11 cellular contexts compared by ENCODE assay signal in the genomic region with DNA sequence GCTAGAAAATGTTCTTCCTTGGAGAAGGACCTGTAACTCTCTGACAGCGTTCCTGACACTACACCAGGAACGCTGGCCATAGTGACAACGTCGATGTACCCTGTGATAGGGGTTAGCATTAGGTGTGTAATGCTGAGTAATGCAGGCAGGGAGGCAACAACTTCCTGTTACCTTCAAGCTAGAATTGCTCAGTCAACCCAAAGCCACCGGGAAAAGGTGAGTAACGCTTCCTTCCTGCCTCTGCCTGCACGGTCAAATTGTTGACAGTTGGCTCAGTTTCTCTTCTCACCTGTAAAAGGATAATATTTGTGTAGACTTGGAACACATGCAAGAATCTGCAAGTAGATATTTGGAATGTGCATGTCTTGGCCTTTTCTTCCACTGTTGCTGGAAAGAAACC. TPM values are rescaled to one million over a fixed set of nuclear protein-coding genes. Genes with fewer than 3 reads are reported as not detected.
DNase-seq lines count a peak whose midpoint lies in the region; TF ChIP-seq lines count a peak whose summit lies in the region.
"Had no signal": no experiment of that assay in that cellular context is flagged by ENCODE, and none has a peak within 500 bp of the region (broad histone marks: within the 10 kb centered on the region; RNA-seq: fewer than 3 reads in every experiment).

No MANE protein-coding gene starts in this region.

- H3K36me3 ChIP-seq in MM.1S (replicated peaks; ENCODE audit: insufficient read depth, low read length), result no peaks in the 10 kb centered on the region
- peaks cover 0 to 14% (median 0%) of the 10 kb centered on the region in 3 donors for H3K36me3 ChIP-seq in esophagus squamous epithelium

- no peaks in the 10 kb centered on the region for H3F3A ChIP-seq in MM.1S (ENCODE audit: insufficient read depth, low read length)

- TF ChIP-seq POLR2A in esophagus squamous epithelium (IDR thresholded peaks at IDR 0.05), result no peak

- H3K4me3 ChIP-seq in MM.1S (ENCODE audit: low read length) (no peak overlapping the region), esophagus squamous epithelium (no peak overlapping the region)

- intact Hi-C loops in esophagus squamous epithelium (cut with DNase I), result no loop called here

- no peaks in the 10 kb centered on the region for H3K79me2 ChIP-seq in MM.1S (ENCODE audit: low read length)

- H3K4me2 ChIP-seq in MM.1S (ENCODE audit: low read depth, low read length), result peak overlapping the region; percentile 18; the same call in 1 of the 2 replicates

- WGBS in esophagus squamous epithelium, 2 donors, result 23 to 27% methylated on average over 7 of the region's 7 CpGs

- no peak overlapping the region for H3K27ac ChIP-seq in MM.1S (ENCODE audit: low read length)
- peak overlapping the region; percentile 81 to 99 (median 96) for H3K27ac ChIP-seq in esophagus squamous epithelium

- H3K4me1 ChIP-seq in MM.1S (ENCODE audit: low read length), result peaks cover 12% of the 10 kb centered on the region; the same call in 1 of the 2 replicates
- H3K4me1 ChIP-seq in esophagus squamous epithelium, result peaks cover 35 to 99% (median 61%) of the 10 kb centered on the region in 3 donors

- H3K27me3 ChIP-seq in MM.1S (replicated peaks; ENCODE audit: insufficient read depth, low read length), result no peaks in the 10 kb centered on the region
- no peaks in the 10 kb centered on the region for H3K27me3 ChIP-seq in esophagus squamous epithelium

- TF ChIP-seq CTCF in MM.1S (IDR thresholded peaks at IDR 0.05; ENCODE audit: low read length), result no peak
- peak in 1 of 6 experiments; percentile 19 for TF ChIP-seq CTCF in esophagus squamous epithelium (IDR thresholded peaks at IDR 0.05)

- H3K9me3 ChIP-seq in MM.1S (replicated peaks; ENCODE audit: insufficient read depth, low read length) (no peaks in the 10 kb centered on the region), esophagus squamous epithelium (no peaks in the 10 kb centered on the region)

- H3K9ac ChIP-seq in MM.1S (ENCODE audit: low read length), result no peak overlapping the region

- DNase-seq in MM.1S (peak; percentile 45), activated T-cell treated with anti-CD3 and anti-CD28 coated beads for 24 hours (ENCODE audit: low read depth) (peak; percentile 47), esophagus squamous epithelium (lab: John Stamatoyannopoulos, UW) (no peak), NCI-H128 (lab: John Stamatoyannopoulos, UW; ENCODE audit: unreplicated experiment) (no peak), AML-193 (lab: John Stamatoyannopoulos, UW) (no peak), CD1c-positive myeloid dendritic cell (ENCODE audit: extremely low spot score) (no peak), GM19238 (ENCODE audit: insufficient read length, low spot score) (no peak)
- peak; percentile 62 for DNase-seq in stimulated activated CD8-positive, alpha-beta memory T cell treated with anti-CD3 and anti-CD28 coated beads, Interleukin-4, amount 100 ng/mL, for 48 hours
- DNase-seq: mesenchymal stem cell; NCI-H187; stimulated activated naive B cell treated with anti-CD40 and anti-IgM and Interleukin-4, amounts not matched to agents 10 μg/mL and 1 μg/mL and 100 μg/mL, for 72 hours had no signal

- H2AFZ ChIP-seq in MM.1S (ENCODE audit: low read length), result peak overlapping the region; percentile 34

- no peaks in the 10 kb centered on the region for H4K20me1 ChIP-seq in MM.1S (ENCODE audit: insufficient read depth, low read length)

- no peaks in the 10 kb centered on the region for H3K9me2 ChIP-seq in MM.1S (replicated peaks; ENCODE audit: insufficient read depth, low read length)

RNA-seq across cellular contexts. Expression of a gene that starts 12.7 kb away (rescaled TPM):
- 10 to 100 TPM; 41.7 to 68.0 (median 53.7) TPM for total RNA-seq in esophagus squamous epithelium

Comparison
In these comparisons a context has a peak if more than half of its experiments do, and no peak if none do; other contexts are left out.
1. DNase-seq: peak in MM.1S (single experiment), activated T-cell treated with anti-CD3 and anti-CD28 coated beads for 24 hours (single experiment) and stimulated activated CD8-positive, alpha-beta memory T cell treated with anti-CD3 and anti-CD28 coated beads, Interleukin-4, amount 100 ng/mL, for 48 hours (single experiment); none in esophagus squamous epithelium (single experiment), NCI-H128 (single experiment), AML-193 (0 of 2), CD1c-positive myeloid dendritic cell (single experiment) and GM19238 (single experiment).